Comparison of ENCODE assay signal across 2 cellular contexts in the genomic region with DNA sequence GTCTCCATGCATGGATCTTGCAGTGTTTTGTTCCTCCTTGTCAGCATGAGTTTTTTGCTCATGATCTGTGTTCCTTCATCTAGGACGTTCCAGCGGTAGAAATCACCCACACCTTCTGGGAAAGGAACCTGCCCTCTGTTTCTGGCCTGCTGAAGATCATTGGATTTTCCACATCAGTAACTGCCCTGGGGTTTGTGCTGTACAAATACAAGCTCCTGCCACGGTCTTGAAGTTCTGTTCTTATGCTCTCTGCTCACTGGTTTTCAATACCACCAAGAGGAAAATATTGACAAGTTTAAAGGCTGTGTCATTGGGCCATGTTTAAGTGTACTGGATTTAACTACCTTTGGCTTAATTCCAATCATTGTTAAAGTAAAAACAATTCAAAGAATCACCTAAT.
TF ChIP-seq lines count a peak whose summit lies in the region.

No MANE protein-coding gene starts in this region.

TF ChIP-seq in liver, 16 proteins besides CTCF, POLR2A, EP300 and RAD21 (continued from another document):
- TF ChIP-seq, protein P1, sequence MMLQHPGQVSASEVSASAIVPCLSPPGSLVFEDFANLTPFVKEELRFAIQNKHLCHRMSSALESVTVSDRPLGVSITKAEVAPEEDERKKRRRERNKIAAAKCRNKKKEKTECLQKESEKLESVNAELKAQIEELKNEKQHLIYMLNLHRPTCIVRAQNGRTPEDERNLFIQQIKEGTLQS (IDR thresholded peaks at IDR 0.05) = no peak
- TF ChIP-seq HNF4A (conservative IDR thresholded peaks at IDR 0.05) = no peak
- TF ChIP-seq TAF1 (conservative IDR thresholded peaks at IDR 0.05) = no peak
- no peak for TF ChIP-seq NR2F2 (IDR thresholded peaks at IDR 0.05)
- TF ChIP-seq, protein P2, sequence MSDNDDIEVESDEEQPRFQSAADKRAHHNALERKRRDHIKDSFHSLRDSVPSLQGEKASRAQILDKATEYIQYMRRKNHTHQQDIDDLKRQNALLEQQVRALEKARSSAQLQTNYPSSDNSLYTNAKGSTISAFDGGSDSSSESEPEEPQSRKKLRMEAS (IDR thresholded peaks at IDR 0.05) = no peak
- TF ChIP-seq, protein P3, sequence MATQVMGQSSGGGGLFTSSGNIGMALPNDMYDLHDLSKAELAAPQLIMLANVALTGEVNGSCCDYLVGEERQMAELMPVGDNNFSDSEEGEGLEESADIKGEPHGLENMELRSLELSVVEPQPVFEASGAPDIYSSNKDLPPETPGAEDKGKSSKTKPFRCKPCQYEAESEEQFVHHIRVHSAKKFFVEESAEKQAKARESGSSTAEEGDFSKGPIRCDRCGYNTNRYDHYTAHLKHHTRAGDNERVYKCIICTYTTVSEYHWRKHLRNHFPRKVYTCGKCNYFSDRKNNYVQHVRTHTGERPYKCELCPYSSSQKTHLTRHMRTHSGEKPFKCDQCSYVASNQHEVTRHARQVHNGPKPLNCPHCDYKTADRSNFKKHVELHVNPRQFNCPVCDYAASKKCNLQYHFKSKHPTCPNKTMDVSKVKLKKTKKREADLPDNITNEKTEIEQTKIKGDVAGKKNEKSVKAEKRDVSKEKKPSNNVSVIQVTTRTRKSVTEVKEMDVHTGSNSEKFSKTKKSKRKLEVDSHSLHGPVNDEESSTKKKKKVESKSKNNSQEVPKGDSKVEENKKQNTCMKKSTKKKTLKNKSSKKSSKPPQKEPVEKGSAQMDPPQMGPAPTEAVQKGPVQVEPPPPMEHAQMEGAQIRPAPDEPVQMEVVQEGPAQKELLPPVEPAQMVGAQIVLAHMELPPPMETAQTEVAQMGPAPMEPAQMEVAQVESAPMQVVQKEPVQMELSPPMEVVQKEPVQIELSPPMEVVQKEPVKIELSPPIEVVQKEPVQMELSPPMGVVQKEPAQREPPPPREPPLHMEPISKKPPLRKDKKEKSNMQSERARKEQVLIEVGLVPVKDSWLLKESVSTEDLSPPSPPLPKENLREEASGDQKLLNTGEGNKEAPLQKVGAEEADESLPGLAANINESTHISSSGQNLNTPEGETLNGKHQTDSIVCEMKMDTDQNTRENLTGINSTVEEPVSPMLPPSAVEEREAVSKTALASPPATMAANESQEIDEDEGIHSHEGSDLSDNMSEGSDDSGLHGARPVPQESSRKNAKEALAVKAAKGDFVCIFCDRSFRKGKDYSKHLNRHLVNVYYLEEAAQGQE (IDR thresholded peaks at IDR 0.05) = no peak
- TF ChIP-seq FOXA1 (IDR thresholded peaks at IDR 0.05) = no peak
- no peak for TF ChIP-seq JUND (IDR thresholded peaks at IDR 0.05)
- no peak for TF ChIP-seq SP1 (IDR thresholded peaks at IDR 0.05)
- TF ChIP-seq YY1 (IDR thresholded peaks at IDR 0.05) = no peak
- no peak for TF ChIP-seq EGR1 (IDR thresholded peaks at IDR 0.05; ENCODE audit: low read depth in 2 of 2)
TF ChIP-seq in liver: peak in this region for 0.

TF ChIP-seq in HepG2, 621 proteins besides CTCF, POLR2A, EP300 and RAD21 (continued from another document):
- TF ChIP-seq, protein P4, sequence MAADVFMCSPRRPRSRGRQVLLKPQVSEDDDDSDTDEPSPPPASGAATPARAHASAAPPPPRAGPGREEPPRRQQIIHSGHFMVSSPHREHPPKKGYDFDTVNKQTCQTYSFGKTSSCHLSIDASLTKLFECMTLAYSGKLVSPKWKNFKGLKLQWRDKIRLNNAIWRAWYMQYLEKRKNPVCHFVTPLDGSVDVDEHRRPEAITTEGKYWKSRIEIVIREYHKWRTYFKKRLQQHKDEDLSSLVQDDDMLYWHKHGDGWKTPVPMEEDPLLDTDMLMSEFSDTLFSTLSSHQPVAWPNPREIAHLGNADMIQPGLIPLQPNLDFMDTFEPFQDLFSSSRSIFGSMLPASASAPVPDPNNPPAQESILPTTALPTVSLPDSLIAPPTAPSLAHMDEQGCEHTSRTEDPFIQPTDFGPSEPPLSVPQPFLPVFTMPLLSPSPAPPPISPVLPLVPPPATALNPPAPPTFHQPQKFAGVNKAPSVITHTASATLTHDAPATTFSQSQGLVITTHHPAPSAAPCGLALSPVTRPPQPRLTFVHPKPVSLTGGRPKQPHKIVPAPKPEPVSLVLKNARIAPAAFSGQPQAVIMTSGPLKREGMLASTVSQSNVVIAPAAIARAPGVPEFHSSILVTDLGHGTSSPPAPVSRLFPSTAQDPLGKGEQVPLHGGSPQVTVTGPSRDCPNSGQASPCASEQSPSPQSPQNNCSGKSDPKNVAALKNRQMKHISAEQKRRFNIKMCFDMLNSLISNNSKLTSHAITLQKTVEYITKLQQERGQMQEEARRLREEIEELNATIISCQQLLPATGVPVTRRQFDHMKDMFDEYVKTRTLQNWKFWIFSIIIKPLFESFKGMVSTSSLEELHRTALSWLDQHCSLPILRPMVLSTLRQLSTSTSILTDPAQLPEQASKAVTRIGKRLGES (CRISPR knock-in tag; IDR thresholded peaks at IDR 0.05; ENCODE audit: borderline replicate concordance) = no peak
- TF ChIP-seq, protein P5, sequence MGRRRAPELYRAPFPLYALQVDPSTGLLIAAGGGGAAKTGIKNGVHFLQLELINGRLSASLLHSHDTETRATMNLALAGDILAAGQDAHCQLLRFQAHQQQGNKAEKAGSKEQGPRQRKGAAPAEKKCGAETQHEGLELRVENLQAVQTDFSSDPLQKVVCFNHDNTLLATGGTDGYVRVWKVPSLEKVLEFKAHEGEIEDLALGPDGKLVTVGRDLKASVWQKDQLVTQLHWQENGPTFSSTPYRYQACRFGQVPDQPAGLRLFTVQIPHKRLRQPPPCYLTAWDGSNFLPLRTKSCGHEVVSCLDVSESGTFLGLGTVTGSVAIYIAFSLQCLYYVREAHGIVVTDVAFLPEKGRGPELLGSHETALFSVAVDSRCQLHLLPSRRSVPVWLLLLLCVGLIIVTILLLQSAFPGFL (CRISPR knock-in tag; IDR thresholded peaks at IDR 0.05) = no peak
- TF ChIP-seq, protein P6, sequence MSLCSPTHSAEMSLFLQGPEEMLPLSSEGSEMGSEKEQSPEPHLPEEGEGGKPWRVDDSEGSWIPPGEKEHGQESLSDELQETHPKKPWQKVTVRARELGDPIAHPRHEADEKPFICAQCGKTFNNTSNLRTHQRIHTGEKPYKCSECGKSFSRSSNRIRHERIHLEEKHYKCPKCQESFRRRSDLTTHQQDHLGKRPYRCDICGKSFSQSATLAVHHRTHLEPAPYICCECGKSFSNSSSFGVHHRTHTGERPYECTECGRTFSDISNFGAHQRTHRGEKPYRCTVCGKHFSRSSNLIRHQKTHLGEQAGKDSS (CRISPR knock-in tag; IDR thresholded peaks at IDR 0.05; ENCODE audit: borderline replicate concordance, low read depth) = no peak
- TF ChIP-seq, protein P7, sequence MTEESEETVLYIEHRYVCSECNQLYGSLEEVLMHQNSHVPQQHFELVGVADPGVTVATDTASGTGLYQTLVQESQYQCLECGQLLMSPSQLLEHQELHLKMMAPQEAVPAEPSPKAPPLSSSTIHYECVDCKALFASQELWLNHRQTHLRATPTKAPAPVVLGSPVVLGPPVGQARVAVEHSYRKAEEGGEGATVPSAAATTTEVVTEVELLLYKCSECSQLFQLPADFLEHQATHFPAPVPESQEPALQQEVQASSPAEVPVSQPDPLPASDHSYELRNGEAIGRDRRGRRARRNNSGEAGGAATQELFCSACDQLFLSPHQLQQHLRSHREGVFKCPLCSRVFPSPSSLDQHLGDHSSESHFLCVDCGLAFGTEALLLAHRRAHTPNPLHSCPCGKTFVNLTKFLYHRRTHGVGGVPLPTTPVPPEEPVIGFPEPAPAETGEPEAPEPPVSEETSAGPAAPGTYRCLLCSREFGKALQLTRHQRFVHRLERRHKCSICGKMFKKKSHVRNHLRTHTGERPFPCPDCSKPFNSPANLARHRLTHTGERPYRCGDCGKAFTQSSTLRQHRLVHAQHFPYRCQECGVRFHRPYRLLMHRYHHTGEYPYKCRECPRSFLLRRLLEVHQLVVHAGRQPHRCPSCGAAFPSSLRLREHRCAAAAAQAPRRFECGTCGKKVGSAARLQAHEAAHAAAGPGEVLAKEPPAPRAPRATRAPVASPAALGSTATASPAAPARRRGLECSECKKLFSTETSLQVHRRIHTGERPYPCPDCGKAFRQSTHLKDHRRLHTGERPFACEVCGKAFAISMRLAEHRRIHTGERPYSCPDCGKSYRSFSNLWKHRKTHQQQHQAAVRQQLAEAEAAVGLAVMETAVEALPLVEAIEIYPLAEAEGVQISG (CRISPR knock-in tag; IDR thresholded peaks at IDR 0.05) = no peak
- TF ChIP-seq PCBP2 (optimal IDR thresholded peaks at IDR 0.05; ENCODE audit: low read depth, low read length, poor library complexity, severe bottlenecking) = no peak
TF ChIP-seq in HepG2: peak in this region for 0.
